ENCODE assay signal across 32 cellular contexts in the genomic region with DNA sequence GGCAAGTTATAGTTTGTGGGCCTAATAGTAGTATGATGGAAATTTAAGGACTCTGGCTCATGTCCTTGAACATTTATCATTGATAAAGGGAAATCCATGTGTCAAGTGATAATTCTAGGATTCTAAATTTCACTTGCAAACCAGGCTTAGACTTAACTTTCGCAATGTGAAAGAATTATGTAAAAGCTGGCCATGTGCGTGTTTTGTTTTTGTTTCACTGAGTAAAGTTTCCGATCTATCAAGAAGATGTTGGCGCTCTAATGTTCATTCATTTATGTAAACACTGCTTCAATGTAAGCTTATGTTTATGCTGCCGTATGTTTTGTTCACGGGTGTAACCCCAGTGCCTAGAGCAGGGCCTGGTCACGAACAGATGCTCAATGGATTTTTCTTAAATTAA.
"Had no signal": no experiment of that assay in that cellular context is flagged by ENCODE, and none has a peak within 500 bp of the region (broad histone marks: within the 10 kb centered on the region; RNA-seq: fewer than 3 reads in every experiment).

No MANE protein-coding gene starts in this region.

- H3K4me2 ChIP-seq: SK-N-SH had no signal

- H3K36me3 ChIP-seq: breast epithelium, Peyer's patch, SJSA1 had no signal

- H3K27me3 Mint-ChIP-seq: activated CD4-positive, alpha-beta T cell treated with anti-CD3 and anti-CD28 coated beads for 36 hours; activated CD4-positive, alpha-beta T cell treated with anti-CD3 and anti-CD28 coated beads, Interleukin-2, amount 10 ng/mL, durations not matched to agents 7 days and 5 days; activated naive CD4-positive, alpha-beta T cell treated with anti-CD3 and anti-CD28 coated beads, Interleukin-2, amount 50 U/mL, for 24 hours; activated T-cell treated with anti-CD3 and anti-CD28 coated beads, Interleukin-2, amount 50 U/mL, for 24 hours had no signal

- H3K27ac Mint-ChIP-seq: activated CD4-positive, alpha-beta T cell treated with anti-CD3 and anti-CD28 coated beads for 36 hours; activated CD4-positive, alpha-beta T cell treated with anti-CD3 and anti-CD28 coated beads, Interleukin-2, amount 10 ng/mL, durations not matched to agents 7 days and 5 days; activated CD8-positive, alpha-beta T cell treated with anti-CD3 and anti-CD28 coated beads, Interleukin-2, amount 10 ng/mL, durations not matched to agents 7 days and 5 days; activated naive CD4-positive, alpha-beta T cell treated with anti-CD3 and anti-CD28 coated beads, Interleukin-2, amount 50 U/mL, for 24 hours; activated naive CD8-positive, alpha-beta T cell treated with anti-CD3 and anti-CD28 coated beads, Interleukin-2, amount 10 ng/mL, durations not matched to agents 7 days and 5 days; activated T-cell treated with anti-CD3 and anti-CD28 coated beads, Interleukin-2, amount 50 U/mL, for 24 hours; activated T-helper 2 cell treated with anti-CD3 and anti-CD28 coated beads, Interferon-gamma antibody, Interleukin-2, Interleukin-4, amounts not matched to agents 10 μg/mL and 5 μg/mL and 100 μg/mL, durations not matched to agents 14 hours and 24 hours and 36 hours; T-helper 1 cell treated with Interleukin-12 subunit alpha and Interleukin-12 subunit beta and Interleukin-4 antibody, amounts not matched to agents 30 μg/mL and 1 μg/mL, for 36 hours; T-helper 2 cell treated with Interferon-gamma antibody and Interleukin-4, amounts not matched to agents 5 μg/mL and 100 μg/mL, for 36 hours had no signal

- H3K4me3 Mint-ChIP-seq: activated CD4-positive, alpha-beta T cell treated with anti-CD3 and anti-CD28 coated beads for 36 hours; activated CD4-positive, alpha-beta T cell treated with anti-CD3 and anti-CD28 coated beads, Interleukin-2, amount 10 ng/mL, durations not matched to agents 7 days and 5 days; activated CD8-positive, alpha-beta T cell treated with anti-CD3 and anti-CD28 coated beads, Interleukin-2, amount 10 ng/mL, durations not matched to agents 7 days and 5 days; activated naive CD4-positive, alpha-beta T cell treated with anti-CD3 and anti-CD28 coated beads, Interleukin-2, amount 50 U/mL, for 24 hours; activated naive CD8-positive, alpha-beta T cell treated with anti-CD3 and anti-CD28 coated beads, Interleukin-2, amount 10 ng/mL, durations not matched to agents 7 days and 5 days; activated T-cell treated with anti-CD3 and anti-CD28 coated beads, Interleukin-2, amount 50 U/mL, for 24 hours; T-helper 1 cell treated with Interleukin-12 subunit alpha and Interleukin-12 subunit beta and Interleukin-4 antibody, amounts not matched to agents 30 μg/mL and 1 μg/mL, for 36 hours; T-helper 2 cell treated with Interferon-gamma antibody and Interleukin-4, amounts not matched to agents 5 μg/mL and 100 μg/mL, for 36 hours had no signal

- H3K9me3 Mint-ChIP-seq: activated CD4-positive, alpha-beta T cell treated with anti-CD3 and anti-CD28 coated beads, Interleukin-2, amount 10 ng/mL, durations not matched to agents 7 days and 5 days; activated naive CD4-positive, alpha-beta T cell treated with anti-CD3 and anti-CD28 coated beads, Interleukin-2, amount 50 U/mL, for 24 hours; activated T-helper 2 cell treated with anti-CD3 and anti-CD28 coated beads, Interferon-gamma antibody, Interleukin-2, Interleukin-4, amounts not matched to agents 10 μg/mL and 5 μg/mL and 100 μg/mL, durations not matched to agents 14 hours and 24 hours and 36 hours; T-helper 2 cell treated with Interferon-gamma antibody and Interleukin-4, amounts not matched to agents 5 μg/mL and 100 μg/mL, for 36 hours had no signal

- H3K4me1 ChIP-seq: body of pancreas, breast epithelium, Peyer's patch had no signal

- H3K4me1 Mint-ChIP-seq: activated CD4-positive, alpha-beta T cell treated with anti-CD3 and anti-CD28 coated beads for 36 hours; activated CD4-positive, alpha-beta T cell treated with anti-CD3 and anti-CD28 coated beads, Interleukin-2, amount 10 ng/mL, durations not matched to agents 7 days and 5 days; activated naive CD4-positive, alpha-beta T cell treated with anti-CD3 and anti-CD28 coated beads, Interleukin-2, amount 50 U/mL, for 24 hours; activated naive CD8-positive, alpha-beta T cell treated with anti-CD3 and anti-CD28 coated beads, Interleukin-2, amount 10 ng/mL, durations not matched to agents 7 days and 5 days had no signal

- H3K36me3 Mint-ChIP-seq: activated naive CD4-positive, alpha-beta T cell treated with anti-CD3 and anti-CD28 coated beads, Interleukin-2, amount 50 U/mL, for 24 hours; activated naive CD8-positive, alpha-beta T cell treated with anti-CD3 and anti-CD28 coated beads, Interleukin-2, amount 10 ng/mL, durations not matched to agents 7 days and 5 days had no signal

- ATAC-seq: activated CD4-positive, alpha-beta T cell treated with anti-CD3 and anti-CD28 coated beads for 36 hours; activated CD4-positive, CD25-positive, alpha-beta regulatory T cell treated with anti-CD3 and anti-CD28 coated beads, Interleukin-2, amount 50 U/mL, for 24 hours; activated CD8-positive, alpha-beta T cell treated with anti-CD3 and anti-CD28 coated beads, Interleukin-2, amount 10 ng/mL, durations not matched to agents 7 days and 5 days; body of pancreas; PC-3 had no signal

- DNase-seq: activated CD4-positive, alpha-beta T cell treated with anti-CD3 and anti-CD28 coated beads for 36 hours; activated CD4-positive, alpha-beta T cell treated with anti-CD3 and anti-CD28 coated beads, Interleukin-2, amount 10 ng/mL, durations not matched to agents 7 days and 5 days; activated CD4-positive, alpha-beta T cell treated with anti-CD3 and anti-CD28 coated beads, Interleukin-2, amount 50 U/mL, for 48 hours; activated CD8-positive, alpha-beta T cell treated with anti-CD3 and anti-CD28 coated beads, Interleukin-2, amount 10 ng/mL, durations not matched to agents 7 days and 5 days; activated gamma-delta T cell; activated naive CD4-positive, alpha-beta T cell treated with Interleukin-2 at 50 U/mL for 16 hours; activated naive CD8-positive, alpha-beta T cell treated with anti-CD3 and anti-CD28 coated beads, Interleukin-2, amount 10 ng/mL, durations not matched to agents 7 days and 5 days; activated T-cell treated with anti-CD3 and anti-CD28 coated beads, Interleukin-2, amount 50 U/mL, for 24 hours; body of pancreas; Karpas-422; NCI-H1048; NCI-H1105 treated with DMSO at 0.1 percent for 48 hours; NCI-H1436; NCI-H1694; NCI-H1930; NCI-H2081 treated with DMSO at 0.1 percent for 48 hours; NCI-H345; NCI-H526; NCI-H748 treated with DMSO at 0.1 percent for 48 hours; NK-92 treated with Interleukin-12 subunit alpha and Interleukin-12 subunit beta, amount 100 ng/mL, for 24 hours; PC-3; Peyer's patch; RPMI8226; SHP77 treated with DMSO at 0.1 percent for 48 hours; SK-N-SH had no signal

- H3K27me3 ChIP-seq: body of pancreas, breast epithelium, Peyer's patch, SJSA1 had no signal

- H3K27ac ChIP-seq: body of pancreas, breast epithelium, Peyer's patch, SJSA1 had no signal

- H3K9me3 ChIP-seq: body of pancreas, breast epithelium, Peyer's patch, SJSA1, SK-N-SH had no signal

- H3K4me3 ChIP-seq: body of pancreas, breast epithelium, Peyer's patch, SJSA1 had no signal

- H3K9ac ChIP-seq: SK-N-SH had no signal
